8 cellular contexts compared by ENCODE assay signal in the genomic region with DNA sequence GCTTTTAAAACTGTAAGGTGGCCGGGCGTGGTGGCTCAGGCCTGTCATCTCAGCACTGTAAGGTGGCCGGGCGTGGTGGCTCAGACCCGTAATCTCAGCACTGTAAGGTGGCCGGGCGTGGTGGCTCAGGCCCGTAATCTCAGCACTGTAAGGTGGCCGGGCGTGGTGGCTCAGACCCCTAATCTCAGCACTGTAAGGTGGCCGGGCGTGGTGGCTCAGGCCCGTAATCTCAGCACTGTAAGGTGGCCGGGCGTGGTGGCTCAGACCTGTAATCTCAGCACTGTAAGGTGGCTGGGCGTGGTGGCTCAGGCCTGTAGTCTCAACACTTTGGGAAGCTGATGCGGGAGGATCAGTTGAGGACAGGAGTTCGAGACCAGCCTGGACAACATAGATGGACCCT. TPM values are rescaled to one million over a fixed set of nuclear protein-coding genes. Genes with fewer than 3 reads are reported as not detected.
A peak's percentile ranks its signal among the peaks of the same experiment; 100 is the strongest.
DNase-seq lines count a peak whose midpoint lies in the region; ATAC-seq and TF ChIP-seq lines count a peak whose summit lies in the region.
"Not testable (repeated sequence)": the region's sequence is repeated elsewhere in the genome, so short reads cannot be mapped to it uniquely, and the experiment has no call there.

No MANE protein-coding gene starts in this region.

- not testable (repeated sequence) for DNase-seq in activated naive CD4-positive, alpha-beta T cell treated with anti-CD3 and anti-CD28 coated beads, Interleukin-2, amount 50 U/mL, for 72 hours (ENCODE audit: low spot score in 2 of 2); coronary artery (ENCODE audit: low spot score); mesothelial cell of epicardium (ENCODE audit: low spot score in 2 of 2, unreplicated experiment in 2 of 2); testis; upper lobe of right lung

- not testable (repeated sequence) for H3K27me3 Mint-ChIP-seq in T-helper 1 cell treated with Interleukin-12 subunit alpha and Interleukin-12 subunit beta and Interleukin-4 antibody, amounts not matched to agents 30 μg/mL and 1 μg/mL, for 36 hours (ENCODE audit: low read depth); mesothelial cell of epicardium (ENCODE audit: low read depth)

- not testable (repeated sequence) for H3K9me3 ChIP-seq in BLaER1 treated with 17β-estradiol and CSF1 and Interleukin-3, amounts not matched to agents 10 nM and 100 nM (replicated peaks in 1 of 11); testis; upper lobe of right lung

- not testable (repeated sequence) for TF ChIP-seq CTCF in coronary artery (IDR thresholded peaks at IDR 0.05); mesothelial cell of epicardium (IDR thresholded peaks at IDR 0.05; ENCODE audit: unreplicated experiment); testis (IDR thresholded peaks at IDR 0.05); upper lobe of right lung (IDR thresholded peaks at IDR 0.05)

- H3K27ac ChIP-seq in BLaER1 treated with 17β-estradiol and CSF1 and Interleukin-3, amounts not matched to agents 10 nM and 100 nM: peak overlapping the region in 5 of 11 experiments; percentile 4 to 95 (median 16); a peak in 5 of 22 replicates
- H3K27ac ChIP-seq in coronary artery (peak overlapping the region; percentile 9 to 89), rectal smooth muscle tissue (ENCODE audit: low read depth, low read length) (peak overlapping the region; percentile 61), testis (peak overlapping the region; percentile 87 to 97), upper lobe of right lung (peak overlapping the region; percentile 42)

- not testable (repeated sequence) for H3K4me3 Mint-ChIP-seq in T-helper 1 cell treated with Interleukin-12 subunit alpha and Interleukin-12 subunit beta and Interleukin-4 antibody, amounts not matched to agents 30 μg/mL and 1 μg/mL, for 36 hours; mesothelial cell of epicardium

- not testable (repeated sequence) for ATAC-seq in activated naive CD4-positive, alpha-beta T cell treated with anti-CD3 and anti-CD28 coated beads, Interleukin-2, amount 50 U/mL, for 72 hours; upper lobe of right lung

- H3K4me1 ChIP-seq in BLaER1 treated with 17β-estradiol and CSF1 and Interleukin-3, amounts not matched to agents 10 nM and 100 nM: peaks cover 73 to 100% (median 89%) of the 10 kb centered on the region in 10 experiments
- H3K4me1 ChIP-seq in rectal smooth muscle tissue (ENCODE audit: control insufficient read depth, insufficient read depth, low read length) (peaks cover 20% of the 10 kb centered on the region), testis (peaks cover 56% of the 10 kb centered on the region), upper lobe of right lung (peaks cover 60% of the 10 kb centered on the region)

- H3K27ac Mint-ChIP-seq in T-helper 1 cell treated with Interleukin-12 subunit alpha and Interleukin-12 subunit beta and Interleukin-4 antibody, amounts not matched to agents 30 μg/mL and 1 μg/mL, for 36 hours: peak overlapping the region; percentile 41
- H3K27ac Mint-ChIP-seq in activated naive CD4-positive, alpha-beta T cell treated with anti-CD3 and anti-CD28 coated beads, Interleukin-2, amount 50 U/mL, for 72 hours: peak overlapping the region; percentile 47 to 74
- H3K27ac Mint-ChIP-seq in mesothelial cell of epicardium: peak overlapping the region; percentile 65

- H3K27me3 ChIP-seq in BLaER1 treated with 17β-estradiol and CSF1 and Interleukin-3, amounts not matched to agents 10 nM and 100 nM; rectal smooth muscle tissue (ENCODE audit: control insufficient read depth, insufficient read depth, low read length); testis; upper lobe of right lung: not testable (repeated sequence)

- peaks cover 64 to 100% (median 100%) of the 10 kb centered on the region in 11 experiments; a peak in 21 of 22 replicates for H4K20me1 ChIP-seq in BLaER1 treated with 17β-estradiol and CSF1 and Interleukin-3, amounts not matched to agents 10 nM and 100 nM

- H3K36me3 ChIP-seq in BLaER1 treated with 17β-estradiol and CSF1 and Interleukin-3, amounts not matched to agents 10 nM and 100 nM: peaks cover 0 to 35% (median 11%) of the 10 kb centered on the region in 11 experiments; a peak in 11 of 22 replicates
- not testable (repeated sequence) for H3K36me3 ChIP-seq in rectal smooth muscle tissue (ENCODE audit: control insufficient read depth, insufficient read depth, low read length); testis (ENCODE audit: low read depth, missing control alignments); upper lobe of right lung

- TF ChIP-seq POLR2A in testis (IDR thresholded peaks at IDR 0.05): not testable (repeated sequence)

- peak overlapping the region in 2 of 11 experiments; percentile 17 to 34; a peak in 2 of 22 replicates for H3K9ac ChIP-seq in BLaER1 treated with 17β-estradiol and CSF1 and Interleukin-3, amounts not matched to agents 10 nM and 100 nM
- H3K9ac ChIP-seq in rectal smooth muscle tissue (ENCODE audit: low read length): not testable (repeated sequence)

- peak overlapping the region in 7 of 11 experiments; percentile 46 to 91 (median 68); a peak in 13 of 22 replicates for H3K4me2 ChIP-seq in BLaER1 treated with 17β-estradiol and CSF1 and Interleukin-3, amounts not matched to agents 10 nM and 100 nM

- H3K9me3 Mint-ChIP-seq in T-helper 1 cell treated with Interleukin-12 subunit alpha and Interleukin-12 subunit beta and Interleukin-4 antibody, amounts not matched to agents 30 μg/mL and 1 μg/mL, for 36 hours; activated naive CD4-positive, alpha-beta T cell treated with anti-CD3 and anti-CD28 coated beads, Interleukin-2, amount 50 U/mL, for 72 hours; mesothelial cell of epicardium: not testable (repeated sequence)

- H3K4me3 ChIP-seq in BLaER1 treated with 17β-estradiol and CSF1 and Interleukin-3, amounts not matched to agents 10 nM and 100 nM; coronary artery; rectal smooth muscle tissue (ENCODE audit: low read length); testis; upper lobe of right lung: not testable (repeated sequence)

- H3K4me1 Mint-ChIP-seq in T-helper 1 cell treated with Interleukin-12 subunit alpha and Interleukin-12 subunit beta and Interleukin-4 antibody, amounts not matched to agents 30 μg/mL and 1 μg/mL, for 36 hours (ENCODE audit: low read depth): peaks cover 30% of the 10 kb centered on the region
- peaks cover 46% of the 10 kb centered on the region for H3K4me1 Mint-ChIP-seq in mesothelial cell of epicardium

- 74 to 77% methylated on average over 18 of the region's 18 CpGs for WGBS in testis, 2 donors

- not testable (repeated sequence) for H3K36me3 Mint-ChIP-seq in T-helper 1 cell treated with Interleukin-12 subunit alpha and Interleukin-12 subunit beta and Interleukin-4 antibody, amounts not matched to agents 30 μg/mL and 1 μg/mL, for 36 hours (ENCODE audit: low read depth); activated naive CD4-positive, alpha-beta T cell treated with anti-CD3 and anti-CD28 coated beads, Interleukin-2, amount 50 U/mL, for 72 hours; mesothelial cell of epicardium

- intact Hi-C loops in testis (cut with DNase I; ENCODE audit: low total_unique reads); upper lobe of right lung (cut with DNase I): not testable (repeated sequence)

RNA-seq across cellular contexts. Expression of a gene that starts 19.5 kb away (rescaled TPM):
- total RNA-seq in activated naive CD4-positive, alpha-beta T cell treated with anti-CD3 and anti-CD28 coated beads, Interleukin-2, amount 50 U/mL, for 72 hours: 10 to 100 TPM; 56.2 to 67.4 TPM
- total RNA-seq in mesothelial cell of epicardium (88.3 to 92.0 TPM (median 91.7 TPM) in 3 replicates), testis (10 to 100 TPM; 94.3 to 95.1 TPM), upper lobe of right lung (62.4 TPM)
- polyA plus RNA-seq in testis (ENCODE audit: insufficient read depth, low read depth, low replicate concordance): 85.8 TPM
